7 cellular contexts compared by ENCODE assay signal in genomic region chr10:133785846-133786602, GRCh38.
DNase-seq lines count a peak whose midpoint lies in the region; ATAC-seq and TF ChIP-seq lines count a peak whose summit lies in the region.
"Not testable (repeated sequence)": the region's sequence is repeated elsewhere in the genome, so short reads cannot be mapped to it uniquely, and the experiment has no call there.

No MANE protein-coding gene starts in this region.

- TF ChIP-seq CTCF in DND-41 (IDR thresholded peaks at IDR 0.05; ENCODE audit: borderline replicate concordance, extremely low read depth, low read length, poor library complexity, severe bottlenecking): peak; percentile 37
- TF ChIP-seq CTCF in LNCaP clone FGC (IDR thresholded peaks at IDR 0.05; ENCODE audit: control insufficient read depth, extremely low read depth, insufficient read depth): peak; percentile 33
- peak; percentile 55 for TF ChIP-seq CTCF in chondrocyte (IDR thresholded peaks at IDR 0.05)
- not testable (repeated sequence) for TF ChIP-seq CTCF in sigmoid colon (IDR thresholded peaks at IDR 0.05)

- not testable (repeated sequence) for H3K4me1 ChIP-seq in DND-41 (ENCODE audit: insufficient read depth, low read length); sigmoid colon

- ATAC-seq in DND-41 (ENCODE audit: insufficient read depth, low read depth): not testable (repeated sequence)

- not testable (repeated sequence) for H3K27me3 Mint-ChIP-seq in chondrocyte (ENCODE audit: low read depth)

- not testable (repeated sequence) for H3K4me3 Mint-ChIP-seq in chondrocyte (ENCODE audit: unreplicated experiment)

- H3K79me2 ChIP-seq in DND-41 (ENCODE audit: insufficient read depth, low read length): not testable (repeated sequence)

- not testable (repeated sequence) for H4K20me1 ChIP-seq in DND-41 (ENCODE audit: insufficient read depth, low read length)

- not testable (repeated sequence) for H3K27ac ChIP-seq in DND-41 (ENCODE audit: low read length); sigmoid colon

- WGBS in sigmoid colon, 2 donors: 77 to 88% methylated on average over 68 to 70 of the region's 85 CpGs

- not testable (repeated sequence) for H2AFZ ChIP-seq in DND-41 (ENCODE audit: low read depth, low read length)

- DNase-seq in DND-41 (peak; percentile 4), T-helper 2 cell (peak in 3 of 5 experiments; percentile 0 to 3 (median 0)), chondrocyte (ENCODE audit: low spot score) (peak; percentile 55), islet precursor cell (peak; percentile 18), sigmoid colon (peak; percentile 26)
- DNase-seq in LNCaP clone FGC (ENCODE audit: low read depth): not testable (repeated sequence)
- DNase-seq in activated CD8-positive, alpha-beta memory T cell treated with anti-CD3 and anti-CD28 coated beads, Interleukin-2, amount 50 U/mL, for 48 hours: peak; percentile 47

- H3K36me3 Mint-ChIP-seq in chondrocyte (ENCODE audit: low read depth): not testable (repeated sequence)

- not testable (repeated sequence) for H3K9me3 Mint-ChIP-seq in chondrocyte (ENCODE audit: low read depth)

- H3K4me2 ChIP-seq in DND-41 (ENCODE audit: insufficient read depth, low read length): not testable (repeated sequence)

- H3K27ac Mint-ChIP-seq in chondrocyte (ENCODE audit: unreplicated experiment): not testable (repeated sequence)

- not testable (repeated sequence) for H3K4me1 Mint-ChIP-seq in chondrocyte (ENCODE audit: low read depth)

- not testable (repeated sequence) for H3K36me3 ChIP-seq in DND-41 (ENCODE audit: insufficient read depth, low read length); sigmoid colon

- H3K9ac ChIP-seq in DND-41 (ENCODE audit: low read depth, low read length): not testable (repeated sequence)

- H3K4me3 ChIP-seq in DND-41 (ENCODE audit: low read depth in 1 of 2, low read length in 2 of 2); LNCaP clone FGC (ENCODE audit: low read depth, low read length); sigmoid colon: not testable (repeated sequence)

- not testable (repeated sequence) for TF ChIP-seq POLR2A in sigmoid colon (IDR thresholded peaks at IDR 0.05)

- H3K9me3 ChIP-seq in DND-41 (ENCODE audit: insufficient read depth, low read length, severe bottlenecking); sigmoid colon: not testable (repeated sequence)

- TF ChIP-seq EP300 in sigmoid colon (IDR thresholded peaks at IDR 0.05): not testable (repeated sequence)

- intact Hi-C loops in sigmoid colon (cut with DNase I): not testable (repeated sequence)

- not testable (repeated sequence) for H3K27me3 ChIP-seq in DND-41 (ENCODE audit: insufficient read depth, low read length, poor library complexity); sigmoid colon
